In genomic region chr13:30529085-30529815, GRCh38 we compare ENCODE assay signal across 15 cellular contexts.
DNase-seq lines count a peak whose midpoint lies in the region; ATAC-seq and TF ChIP-seq lines count a peak whose summit lies in the region.
"Had no signal": no experiment of that assay in that cellular context is flagged by ENCODE, and none has a peak within 500 bp of the region (broad histone marks: within the 10 kb centered on the region; RNA-seq: fewer than 3 reads in every experiment).

No MANE protein-coding gene starts in this region.

- no peak overlapping the region for H3K18ac ChIP-seq in H9 (ENCODE audit: insufficient read length, low read depth, low read length)

- H3K27ac ChIP-seq in H9 (ENCODE audit: insufficient read length, low read depth, low read length) = no peak overlapping the region
- H3K27ac ChIP-seq: 22Rv1, right atrium auricular region, testis had no signal

- no peak overlapping the region for H3K4ac ChIP-seq in H9 (ENCODE audit: low read depth, low read length)

- H2BK15ac ChIP-seq in H9 (ENCODE audit: low read depth, low read length) = no peak overlapping the region

- no peaks in the 10 kb centered on the region for H3K27me3 Mint-ChIP-seq in activated CD8-positive, alpha-beta T cell treated with anti-CD3 and anti-CD28 coated beads for 36 hours
- no peaks in the 10 kb centered on the region for H3K27me3 Mint-ChIP-seq in activated CD8-positive, alpha-beta T cell treated with anti-CD3 and anti-CD28 coated beads, Interleukin-2, amount 10 ng/mL, durations not matched to agents 7 days and 5 days (ENCODE audit: low read depth)
- peaks cover 8% of the 10 kb centered on the region for H3K27me3 Mint-ChIP-seq in nephron progenitor cell (ENCODE audit: low read depth, poor library complexity)
- no peaks in the 10 kb centered on the region; the same call in 1 of the 2 replicates for H3K27me3 Mint-ChIP-seq in H9 (ENCODE audit: low read depth)

- no peak overlapping the region for H4K5ac ChIP-seq in H9 (ENCODE audit: insufficient read length, low read depth, low read length)

- H2AFZ ChIP-seq in H9 (ENCODE audit: low read length) = no peak overlapping the region

- no peaks in the 10 kb centered on the region for H3K23me2 ChIP-seq in H9 (ENCODE audit: insufficient read length, low read depth, low read length, poor library complexity, severe bottlenecking)

- WGBS in H9 (ENCODE audit: extremely low coverage, insufficient read length, low lambda C conversion rate) = no CpG with 5 or more reads among the region's 8 CpGs

- H3K36me3 Mint-ChIP-seq in activated CD8-positive, alpha-beta T cell treated with anti-CD3 and anti-CD28 coated beads for 36 hours (ENCODE audit: low read depth) = no peaks in the 10 kb centered on the region
- H3K36me3 Mint-ChIP-seq in activated CD8-positive, alpha-beta T cell treated with anti-CD3 and anti-CD28 coated beads, Interleukin-2, amount 10 ng/mL, durations not matched to agents 7 days and 5 days (ENCODE audit: low read depth) = no peaks in the 10 kb centered on the region
- H3K36me3 Mint-ChIP-seq in nephron progenitor cell (ENCODE audit: low read depth) (no peaks in the 10 kb centered on the region), H9 (ENCODE audit: insufficient read depth in 1 of 3, low read depth in 3 of 3) (no peaks in the 10 kb centered on the region)

- POLR2A ChIA-PET in activated CD8-positive, alpha-beta T cell treated with anti-CD3 and anti-CD28 coated beads for 36 hours (lab: Charles Lee) = no interaction called here
- POLR2A ChIA-PET in activated CD8-positive, alpha-beta T cell treated with anti-CD3 and anti-CD28 coated beads, Interleukin-2, amount 10 ng/mL, durations not matched to agents 7 days and 5 days (lab: Charles Lee) = interaction anchor here (0.6 kb wide), 1 partner anchor 143 kb away, joined by 3 read pairs; no protein-coding TSS in a partner anchor

- H2BK20ac ChIP-seq in H9 (ENCODE audit: low read depth, low read length, poor library complexity, severe bottlenecking) = no peak overlapping the region

- no peak overlapping the region for H2BK120ac ChIP-seq in H9 (ENCODE audit: low read depth, low read length, poor library complexity, severe bottlenecking)

- H3K9me3 ChIP-seq in H9 (ENCODE audit: control insufficient read depth, low read depth, low read length) = no peaks in the 10 kb centered on the region
- H3K9me3 ChIP-seq: right atrium auricular region, testis had no signal

- H3K4me1 Mint-ChIP-seq in activated CD8-positive, alpha-beta T cell treated with anti-CD3 and anti-CD28 coated beads for 36 hours (ENCODE audit: low read depth) = peaks cover 15% of the 10 kb centered on the region
- peaks cover 9% of the 10 kb centered on the region for H3K4me1 Mint-ChIP-seq in activated CD8-positive, alpha-beta T cell treated with anti-CD3 and anti-CD28 coated beads, Interleukin-2, amount 10 ng/mL, durations not matched to agents 7 days and 5 days (ENCODE audit: low read depth)
- H3K4me1 Mint-ChIP-seq in nephron progenitor cell (peaks cover 14% of the 10 kb centered on the region), H9 (peaks cover 9 to 10% of the 10 kb centered on the region in 2 experiments)

- H2BK5ac ChIP-seq in H9 (ENCODE audit: insufficient read length, low read length) = no peak overlapping the region

- H4K20me1 ChIP-seq in H9 (ENCODE audit: control insufficient read depth, insufficient read depth, insufficient read length) = no peaks in the 10 kb centered on the region

- no peak overlapping the region for H3T11ph ChIP-seq in H9 (ENCODE audit: low read length)

- DNase-seq in activated CD8-positive, alpha-beta T cell treated with anti-CD3 and anti-CD28 coated beads for 36 hours = peak; percentile 10
- DNase-seq in activated CD8-positive, alpha-beta T cell treated with anti-CD3 and anti-CD28 coated beads, Interleukin-2, amount 10 ng/mL, durations not matched to agents 7 days and 5 days = no peak
- DNase-seq in nephron progenitor cell (no peak), AML-193 (lab: John Stamatoyannopoulos, UW) (no peak), NCI-H2081 treated with DMSO at 0.1 percent for 48 hours (lab: John Stamatoyannopoulos, UW) (no peak), H9 (no peak)
- DNase-seq: COR-L47, NCI-H2107, T1000, testis had no signal

- no peak overlapping the region for H3K27ac Mint-ChIP-seq in activated CD8-positive, alpha-beta T cell treated with anti-CD3 and anti-CD28 coated beads for 36 hours
- H3K27ac Mint-ChIP-seq in activated CD8-positive, alpha-beta T cell treated with anti-CD3 and anti-CD28 coated beads, Interleukin-2, amount 10 ng/mL, durations not matched to agents 7 days and 5 days = no peak overlapping the region
- H3K27ac Mint-ChIP-seq in nephron progenitor cell = peak overlapping the region; percentile 30
- no peak overlapping the region; a peak in 1 of 7 replicates for H3K27ac Mint-ChIP-seq in H9

- ATAC-seq in activated CD8-positive, alpha-beta T cell treated with anti-CD3 and anti-CD28 coated beads for 36 hours = peak; percentile 49
- no peak for ATAC-seq in activated CD8-positive, alpha-beta T cell treated with anti-CD3 and anti-CD28 coated beads, Interleukin-2, amount 10 ng/mL, durations not matched to agents 7 days and 5 days
- ATAC-seq in GM21786 (IDR thresholded peaks at IDR 0.05; ENCODE audit: unreplicated experiment) (peak; percentile 94), HG03460 (IDR thresholded peaks at IDR 0.05; ENCODE audit: unreplicated experiment) (peak; percentile 50)
- ATAC-seq: Panc1 had no signal

- H4K91ac ChIP-seq in H9 (ENCODE audit: insufficient read length, low read depth, low read length) = no peak overlapping the region

- H3K9me3 Mint-ChIP-seq in activated CD8-positive, alpha-beta T cell treated with anti-CD3 and anti-CD28 coated beads for 36 hours = no peaks in the 10 kb centered on the region
- no peaks in the 10 kb centered on the region for H3K9me3 Mint-ChIP-seq in activated CD8-positive, alpha-beta T cell treated with anti-CD3 and anti-CD28 coated beads, Interleukin-2, amount 10 ng/mL, durations not matched to agents 7 days and 5 days (ENCODE audit: insufficient read depth)
- H3K9me3 Mint-ChIP-seq in nephron progenitor cell = no peaks in the 10 kb centered on the region
- no peaks in the 10 kb centered on the region for H3K9me3 Mint-ChIP-seq in H9

- H4K8ac ChIP-seq in H9 (replicated peaks; ENCODE audit: insufficient read length, low read depth, low read length) = no peak overlapping the region

- H3K79me2 ChIP-seq in H9 (ENCODE audit: insufficient read depth, low read length) = no peaks in the 10 kb centered on the region

- intact Hi-C loops in activated CD8-positive, alpha-beta T cell treated with anti-CD3 and anti-CD28 coated beads for 36 hours (cut with micrococcal nuclease) = no loop called here

- no peak overlapping the region for H3K56ac ChIP-seq in H9 (ENCODE audit: insufficient read length, low read depth, low read length)

- TF ChIP-seq CTCF in activated CD8-positive, alpha-beta T cell treated with anti-CD3 and anti-CD28 coated beads for 36 hours (IDR thresholded peaks at IDR 0.05) = no peak
- no peak for TF ChIP-seq CTCF in nephron progenitor cell (IDR thresholded peaks at IDR 0.05)
- TF ChIP-seq CTCF in H9 (conservative IDR thresholded peaks at IDR 0.05) = no peak

- CTCF ChIA-PET in activated CD8-positive, alpha-beta T cell treated with anti-CD3 and anti-CD28 coated beads for 36 hours (lab: Charles Lee) = no interaction called here
- CTCF ChIA-PET in activated CD8-positive, alpha-beta T cell treated with anti-CD3 and anti-CD28 coated beads, Interleukin-2, amount 10 ng/mL, durations not matched to agents 7 days and 5 days (lab: Charles Lee) = no interaction called here

- H3K9ac ChIP-seq in H9 (ENCODE audit: extremely low read depth, insufficient read length, low read length) = no peak overlapping the region

- H2AK5ac ChIP-seq in H9 (ENCODE audit: insufficient read length, low read length) = no peak overlapping the region

- H3K4me2 ChIP-seq in H9 (ENCODE audit: insufficient read depth, insufficient read length, low read length) = no peak overlapping the region

- no peak overlapping the region for H3K23ac ChIP-seq in H9 (ENCODE audit: insufficient read length, low read depth, low read length)

- H3K4me1 ChIP-seq in H9 (ENCODE audit: insufficient read depth, low read length) = no peaks in the 10 kb centered on the region; the same call in 1 of the 2 replicates
- H3K4me1 ChIP-seq: right atrium auricular region, testis had no signal

- no peaks in the 10 kb centered on the region for H3K79me1 ChIP-seq in H9 (ENCODE audit: insufficient read depth, low read depth, low read length, poor library complexity, severe bottlenecking)

- no peak overlapping the region for H2BK12ac ChIP-seq in H9 (ENCODE audit: insufficient read length, low read depth, low read length)

- H3K4me3 Mint-ChIP-seq in activated CD8-positive, alpha-beta T cell treated with anti-CD3 and anti-CD28 coated beads for 36 hours = no peak overlapping the region
- no peak overlapping the region for H3K4me3 Mint-ChIP-seq in activated CD8-positive, alpha-beta T cell treated with anti-CD3 and anti-CD28 coated beads, Interleukin-2, amount 10 ng/mL, durations not matched to agents 7 days and 5 days
- H3K4me3 Mint-ChIP-seq in nephron progenitor cell (no peak overlapping the region), H9 (no peak overlapping the region)

- H3K14ac ChIP-seq in H9 (ENCODE audit: insufficient read depth, low read length) = no peak overlapping the region

- H3K27me3 ChIP-seq in H9 (ENCODE audit: insufficient read depth, low read length) = no peaks in the 10 kb centered on the region
- H3K27me3 ChIP-seq: right atrium auricular region, testis had no signal
